ENCODE assay signal across 8 cellular contexts in the genomic region with DNA sequence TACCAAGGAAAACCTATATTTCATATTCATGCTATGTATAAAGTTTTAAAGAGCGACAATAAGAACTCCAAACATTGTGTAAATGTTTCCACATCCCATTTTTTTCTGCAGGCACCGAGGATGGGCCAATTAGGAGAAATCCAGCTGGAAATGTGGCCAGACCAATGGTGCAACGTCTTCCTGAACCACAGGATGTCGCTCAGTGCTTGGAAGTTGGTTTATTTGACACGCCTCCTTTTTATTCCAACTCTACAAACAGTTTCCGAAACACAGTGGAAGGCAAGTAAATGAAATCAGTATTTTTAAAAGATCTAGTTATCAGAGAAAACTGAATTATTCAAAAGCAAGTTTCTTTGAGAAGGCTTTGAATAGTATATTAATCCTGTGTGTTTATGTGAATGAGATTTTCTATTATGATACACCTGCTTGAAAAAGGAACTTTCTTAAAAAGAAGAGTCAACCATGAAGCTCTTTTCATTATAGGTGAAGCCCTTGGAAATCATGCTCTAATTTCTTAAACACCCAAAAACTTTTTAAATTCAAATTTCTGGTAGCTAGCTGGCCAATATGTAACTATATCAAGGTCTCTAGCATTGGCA. TPM values are rescaled to one million over a fixed set of nuclear protein-coding genes. Genes with fewer than 3 reads are reported as not detected.
A peak's percentile ranks its signal among the peaks of the same experiment; 100 is the strongest.
DNase-seq lines count a peak whose midpoint lies in the region; ATAC-seq lines count a peak whose summit lies in the region.

No MANE protein-coding gene starts in this region.

- no peak overlapping the region for H3K4me2 ChIP-seq in mesendoderm (ENCODE audit: low read length)

- H3K27ac ChIP-seq in mesendoderm (ENCODE audit: low read depth, low read length): no peak overlapping the region

- no peaks in the 10 kb centered on the region for H3K79me2 ChIP-seq in mesendoderm (ENCODE audit: control insufficient read depth, insufficient read depth, low read length)

- H2AK5ac ChIP-seq in mesendoderm (ENCODE audit: low read length): no peak overlapping the region

- H3K27me3 ChIP-seq in mesendoderm (ENCODE audit: insufficient read depth, low read length, poor library complexity): no peaks in the 10 kb centered on the region

- no peak overlapping the region for H3K56ac ChIP-seq in mesendoderm (ENCODE audit: low read length)

- H2BK5ac ChIP-seq in mesendoderm (ENCODE audit: low read length): no peak overlapping the region

- ATAC-seq in HG03432 (IDR thresholded peaks at IDR 0.05; ENCODE audit: unreplicated experiment) (no peak), HG03354 (IDR thresholded peaks at IDR 0.05; ENCODE audit: poor library complexity, severe bottlenecking, unreplicated experiment) (no peak), HG02981 (IDR thresholded peaks at IDR 0.05; ENCODE audit: unreplicated experiment) (no peak), HG03175 (IDR thresholded peaks at IDR 0.05; ENCODE audit: unreplicated experiment) (no peak)

- DNase-seq in COR-L47 (lab: John Stamatoyannopoulos, UW) (peak; percentile 45), NCI-H226 (peak; percentile 27), dermis microvascular lymphatic vessel endothelial cell (ENCODE audit: low read depth in 2 of 2) (peak; percentile 75 to 83), mesendoderm (peak; percentile 72)

- no peak overlapping the region for H4K5ac ChIP-seq in mesendoderm (ENCODE audit: low read length)

- no peak overlapping the region for H3K4ac ChIP-seq in mesendoderm (ENCODE audit: low read depth, low read length)

- H3K36me3 ChIP-seq in mesendoderm (ENCODE audit: control insufficient read depth, insufficient read depth, low read length): no peaks in the 10 kb centered on the region

- WGBS in mesendoderm (ENCODE audit: extremely low coverage, insufficient coverage, low lambda C conversion rate): no CpG with 5 or more reads among the region's 6 CpGs

- H3K79me1 ChIP-seq in mesendoderm (ENCODE audit: low read length): no peaks in the 10 kb centered on the region

- H3K4me3 ChIP-seq in mesendoderm (ENCODE audit: low read length): no peak overlapping the region

- no peak overlapping the region for H3K18ac ChIP-seq in mesendoderm (ENCODE audit: low read length)

- no peak overlapping the region for H2BK120ac ChIP-seq in mesendoderm (ENCODE audit: low read depth, low read length)

- no peaks in the 10 kb centered on the region for H3K4me1 ChIP-seq in mesendoderm (ENCODE audit: control insufficient read depth, low read depth, low read length)

- no peak overlapping the region for H2BK15ac ChIP-seq in mesendoderm (replicated peaks; ENCODE audit: low read depth)

- no peak overlapping the region for H3K23ac ChIP-seq in mesendoderm (ENCODE audit: low read length)

- no peak overlapping the region for H4K8ac ChIP-seq in mesendoderm (ENCODE audit: low read depth, low read length)

- H3K9ac ChIP-seq in mesendoderm (ENCODE audit: low read length): no peak overlapping the region

RNA-seq across cellular contexts. Expression of gene TYRP1, which starts 9.1 kb away (rescaled TPM):
- total RNA-seq in dermis microvascular lymphatic vessel endothelial cell: 0.51 and 0.63 TPM in 2 replicates
- 0.04 TPM for polyA plus RNA-seq in mesendoderm (2013, experiment 1 of 2)
- 0.03 TPM for polyA plus RNA-seq in mesendoderm (2013, experiment 2 of 2)

Comparison
In these comparisons a context has a peak if more than half of its experiments do, and no peak if none do; other contexts are left out.
1. DNase-seq: peak in every context shown above with its lines; median percentile 79 in dermis microvascular lymphatic vessel endothelial cell; 72 in mesendoderm; 45 in COR-L47; 27 in NCI-H226.